2 cellular contexts compared by ENCODE assay signal in the genomic region with DNA sequence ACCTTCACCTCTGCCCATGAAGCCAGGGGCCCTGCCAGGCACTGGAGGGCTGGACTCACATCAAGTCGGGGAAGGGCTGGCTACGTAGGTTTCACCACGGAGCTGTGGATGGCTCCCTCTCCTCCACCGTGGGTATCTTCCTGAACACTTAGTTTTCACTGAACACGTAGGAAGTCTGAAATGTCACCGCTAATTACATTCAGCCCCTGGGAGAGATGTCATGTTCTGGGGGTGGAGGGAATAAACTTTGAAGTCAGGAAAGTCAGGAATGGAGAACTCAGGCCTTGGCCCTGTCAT.
TF ChIP-seq lines count a peak whose summit lies in the region.

No MANE protein-coding gene starts in this region.

TF ChIP-seq in endothelial cell of umbilical vein, 7 proteins besides CTCF, POLR2A, EP300 and RAD21:
- TF ChIP-seq FOS (IDR thresholded peaks at IDR 0.05; ENCODE audit: borderline replicate concordance, insufficient read depth, low read length) = no peak
- no peak for TF ChIP-seq POLR2AphosphoS5 (IDR thresholded peaks at IDR 0.05; ENCODE audit: insufficient read depth, low read depth, low read length)
- no peak for TF ChIP-seq MYC (IDR thresholded peaks at IDR 0.05; ENCODE audit: low read depth, low read length)
- no peak for TF ChIP-seq MAX (IDR thresholded peaks at IDR 0.05; ENCODE audit: insufficient read depth, insufficient read length)
- TF ChIP-seq GATA2 (IDR thresholded peaks at IDR 0.05; ENCODE audit: insufficient read depth, insufficient read length, low read depth, low read length) = no peak
- no peak for TF ChIP-seq EZH2 (IDR thresholded peaks at IDR 0.05; ENCODE audit: borderline replicate concordance, low read depth, low read length, severe bottlenecking)
- TF ChIP-seq JUN (IDR thresholded peaks at IDR 0.05; ENCODE audit: borderline replicate concordance, insufficient read depth, insufficient read length, low read depth) = no peak

TF ChIP-seq in GM12891, 5 proteins besides CTCF, POLR2A, EP300 and RAD21:
- no peak for TF ChIP-seq POU2F2 (IDR thresholded peaks at IDR 0.05; ENCODE audit: low read depth, low read length)
- no peak for TF ChIP-seq SPI1 (IDR thresholded peaks at IDR 0.05; ENCODE audit: low read depth, low read length)
- TF ChIP-seq POLR2AphosphoS5 (IDR thresholded peaks at IDR 0.05; ENCODE audit: low read depth, low read length) = no peak
- no peak for TF ChIP-seq PAX5 (IDR thresholded peaks at IDR 0.05; ENCODE audit: insufficient read depth, low read length, severe bottlenecking)
- no peak for TF ChIP-seq TAF1 (IDR thresholded peaks at IDR 0.05; ENCODE audit: low read depth, low read length)
